8 cellular contexts compared by ENCODE assay signal in the genomic region with DNA sequence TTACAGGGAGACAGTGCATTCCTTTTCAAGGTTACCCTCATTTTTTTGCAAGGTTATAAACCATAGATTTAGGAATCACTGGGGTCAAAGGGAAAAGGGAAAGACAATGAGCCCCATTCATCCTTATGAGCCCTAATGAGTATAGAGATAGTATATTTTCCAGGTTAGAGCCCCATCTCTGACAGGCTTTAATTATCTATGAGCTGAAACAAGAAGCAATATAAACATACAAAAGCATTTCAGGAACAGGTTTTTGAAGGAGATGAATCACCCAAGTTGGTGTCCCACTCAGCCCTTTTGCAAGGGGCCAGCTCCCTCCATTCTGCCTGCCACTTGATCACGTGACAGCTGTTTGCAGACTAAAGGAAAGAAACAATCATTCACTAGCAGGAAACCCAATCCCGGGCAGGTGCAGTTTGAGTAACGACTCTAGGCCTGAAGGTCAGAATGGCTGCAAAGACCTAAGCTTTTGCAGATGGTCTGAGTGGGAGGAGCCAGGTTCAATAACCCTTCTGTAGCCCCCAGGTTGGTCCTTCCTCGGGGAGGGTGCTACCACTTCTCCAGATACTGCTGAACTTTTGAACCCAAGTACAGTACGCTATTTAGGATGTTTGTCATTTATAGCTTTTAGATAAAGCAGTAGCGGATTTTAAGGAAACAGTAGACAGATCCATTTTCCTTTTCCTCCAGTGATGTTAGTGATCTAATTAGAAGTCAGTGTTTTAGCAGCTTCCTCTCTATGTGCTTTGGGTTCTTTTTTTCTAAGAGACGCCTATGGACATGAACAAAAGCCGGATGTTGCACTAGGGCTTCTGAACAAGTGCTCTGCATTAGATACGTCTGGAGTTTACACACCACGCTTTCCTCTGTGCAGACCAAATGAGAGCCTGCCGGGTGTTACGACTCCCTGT.
DNase-seq lines count a peak whose midpoint lies in the region; ATAC-seq and TF ChIP-seq lines count a peak whose summit lies in the region.

No MANE protein-coding gene starts in this region.

- peaks cover 23% of the 10 kb centered on the region for H3K4me1 ChIP-seq in parathyroid adenoma
- H3K4me1 ChIP-seq in Karpas-422 (ENCODE audit: low read length): no peaks in the 10 kb centered on the region

- H3K27ac ChIP-seq in parathyroid adenoma (peak overlapping the region; percentile 52), Karpas-422 (ENCODE audit: low read length) (no peak overlapping the region)

- no peaks in the 10 kb centered on the region for H4K20me1 ChIP-seq in Karpas-422 (ENCODE audit: insufficient read depth, low read depth, low read length)

- peak overlapping the region; percentile 59 to 63 for H3K4me3 Mint-ChIP-seq in activated T-cell treated with anti-CD3 and anti-CD28 coated beads, Interleukin-2, amount 50 U/mL, for 72 hours
- H3K4me3 Mint-ChIP-seq in natural killer cell: no peak overlapping the region

- no peak overlapping the region for H3K4me3 ChIP-seq in parathyroid adenoma (ENCODE audit: low read depth, low read length)
- no peak overlapping the region for H3K4me3 ChIP-seq in Karpas-422 (ENCODE audit: low read length)

- H3K36me3 ChIP-seq in parathyroid adenoma (ENCODE audit: control insufficient read depth, insufficient read depth, low read length) (no peaks in the 10 kb centered on the region), Karpas-422 (ENCODE audit: insufficient read depth, low read length) (no peaks in the 10 kb centered on the region)

- H2AFZ ChIP-seq in parathyroid adenoma (peak overlapping the region; percentile 50), Karpas-422 (ENCODE audit: low read length) (no peak overlapping the region)

- peak overlapping the region; percentile 10 for H3K27ac Mint-ChIP-seq in activated T-cell treated with anti-CD3 and anti-CD28 coated beads, Interleukin-2, amount 50 U/mL, for 72 hours
- no peak overlapping the region for H3K27ac Mint-ChIP-seq in natural killer cell

- peak; percentile 55 for DNase-seq in activated CD8-positive, alpha-beta memory T cell treated with anti-CD3 and anti-CD28 coated beads for 24 hours
- no peak for DNase-seq in activated CD8-positive, alpha-beta memory T cell treated with anti-CD3 and anti-CD28 coated beads, Interleukin-2, amount 50 U/mL, for 4 hours
- DNase-seq in NCI-H1417 (lab: John Stamatoyannopoulos, UW): peak; percentile 83 to 96 (median 91)
- DNase-seq in activated T-cell treated with anti-CD3 and anti-CD28 coated beads, Interleukin-2, amount 50 U/mL, for 72 hours: peak; percentile 21 to 60
- no peak for DNase-seq in Karpas-422
- DNase-seq in natural killer cell: no peak

- no peaks in the 10 kb centered on the region for H3K9me3 Mint-ChIP-seq in activated T-cell treated with anti-CD3 and anti-CD28 coated beads, Interleukin-2, amount 50 U/mL, for 72 hours
- H3K9me3 Mint-ChIP-seq in natural killer cell: no peaks in the 10 kb centered on the region

- H3K9ac ChIP-seq in parathyroid adenoma (no peak overlapping the region), Karpas-422 (ENCODE audit: low read length) (no peak overlapping the region)

- H3K4me2 ChIP-seq in parathyroid adenoma (ENCODE audit: low read length) (no peak overlapping the region), Karpas-422 (ENCODE audit: low read depth, low read length, poor library complexity, severe bottlenecking) (no peak overlapping the region)

- H3K79me2 ChIP-seq in parathyroid adenoma: no peaks in the 10 kb centered on the region
- no peaks in the 10 kb centered on the region for H3K79me2 ChIP-seq in Karpas-422 (ENCODE audit: low read length)

- no peak for TF ChIP-seq CTCF in parathyroid adenoma (IDR thresholded peaks at IDR 0.05)
- no peak for TF ChIP-seq CTCF in natural killer cell (IDR thresholded peaks at IDR 0.05)

- no peaks in the 10 kb centered on the region for H3K9me2 ChIP-seq in Karpas-422 (replicated peaks; ENCODE audit: insufficient read depth, low read length)

- intact Hi-C loops in natural killer cell (cut with micrococcal nuclease): no loop called here

- H3K27me3 ChIP-seq in parathyroid adenoma (ENCODE audit: control insufficient read depth, insufficient read depth, low read length) (no peaks in the 10 kb centered on the region), Karpas-422 (ENCODE audit: low read length) (no peaks in the 10 kb centered on the region)

- H3K4me1 Mint-ChIP-seq in activated T-cell treated with anti-CD3 and anti-CD28 coated beads, Interleukin-2, amount 50 U/mL, for 72 hours (ENCODE audit: low read depth): peaks cover 29% of the 10 kb centered on the region
- no peaks in the 10 kb centered on the region for H3K4me1 Mint-ChIP-seq in natural killer cell

- H3K9me3 ChIP-seq in parathyroid adenoma (ENCODE audit: control insufficient read depth, low read length) (no peaks in the 10 kb centered on the region), Karpas-422 (ENCODE audit: low read length) (no peaks in the 10 kb centered on the region)

- peak; percentile 90 to 94 for ATAC-seq in activated T-cell treated with anti-CD3 and anti-CD28 coated beads, Interleukin-2, amount 50 U/mL, for 72 hours (replicated peaks in 1 of 2)
- ATAC-seq in GM19328 (IDR thresholded peaks at IDR 0.05; ENCODE audit: unreplicated experiment) (no peak), natural killer cell (no peak)

- H3K36me3 Mint-ChIP-seq in activated T-cell treated with anti-CD3 and anti-CD28 coated beads, Interleukin-2, amount 50 U/mL, for 72 hours (ENCODE audit: insufficient read depth in 2 of 2): peaks cover 0 to 2% of the 10 kb centered on the region in 2 donors
- no peaks in the 10 kb centered on the region for H3K36me3 Mint-ChIP-seq in natural killer cell

- H3K27me3 Mint-ChIP-seq in activated T-cell treated with anti-CD3 and anti-CD28 coated beads, Interleukin-2, amount 50 U/mL, for 72 hours (ENCODE audit: low read depth): no peaks in the 10 kb centered on the region
- peaks cover 0 to 7% of the 10 kb centered on the region in 2 donors for H3K27me3 Mint-ChIP-seq in natural killer cell (ENCODE audit: low read depth in 2 of 2)

Comparison
In these comparisons a context has a peak if more than half of its experiments do, and no peak if none do; other contexts are left out.
1. DNase-seq: peak in activated CD8-positive, alpha-beta memory T cell treated with anti-CD3 and anti-CD28 coated beads for 24 hours (single experiment), NCI-H1417 (3 of 3) and activated T-cell treated with anti-CD3 and anti-CD28 coated beads, Interleukin-2, amount 50 U/mL, for 72 hours (2 of 2); none in activated CD8-positive, alpha-beta memory T cell treated with anti-CD3 and anti-CD28 coated beads, Interleukin-2, amount 50 U/mL, for 4 hours (single experiment), Karpas-422 (single experiment) and natural killer cell (single experiment).
2. ATAC-seq: peak in activated T-cell treated with anti-CD3 and anti-CD28 coated beads, Interleukin-2, amount 50 U/mL, for 72 hours (2 of 2); none in GM19328 (single experiment) and natural killer cell (0 of 3).